Comparison of ENCODE assay signal across 28 cellular contexts in the genomic region with DNA sequence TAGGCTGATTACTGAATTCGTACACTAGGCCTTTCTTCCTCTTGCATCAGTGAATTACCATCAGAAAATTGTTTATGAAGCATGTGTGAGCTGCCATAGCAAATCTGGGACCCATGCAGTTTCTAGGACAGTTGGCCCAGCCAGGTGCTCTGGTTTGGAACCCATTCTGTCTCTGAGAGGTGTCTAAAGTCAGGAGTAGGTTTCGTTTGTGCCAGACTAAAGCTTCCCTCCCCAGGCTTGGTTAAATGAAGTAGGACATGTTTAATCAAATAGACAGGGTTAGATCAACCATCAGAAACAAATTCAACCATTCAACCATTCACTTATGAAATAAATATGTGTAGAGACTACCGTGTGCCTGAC.
"Had no signal": no experiment of that assay in that cellular context is flagged by ENCODE, and none has a peak within 500 bp of the region (broad histone marks: within the 10 kb centered on the region; RNA-seq: fewer than 3 reads in every experiment).

No MANE protein-coding gene starts in this region.

- H3K4me3 ChIP-seq: neural progenitor cell, pancreas, prostate gland, skin epidermis, smooth muscle cell, spleen, suprapubic skin, testis, tibial artery, transverse colon, upper lobe of right lung, uterus had no signal

- H3K9me3 ChIP-seq: pancreas, prostate gland, spleen, suprapubic skin, testis, tibial artery, transverse colon, upper lobe of right lung, uterus had no signal

- DNase-seq: naive thymus-derived CD4-positive, alpha-beta T cell; natural killer cell; occipital lobe; pancreas; retina; right cardiac atrium; spleen; stimulated activated CD4-positive, alpha-beta T cell treated with anti-CD3 and anti-CD28 coated beads, Interleukin-12 subunit alpha, Interleukin-12 subunit beta, amount 100 ng/mL, for 4 hours; stimulated activated CD4-positive, alpha-beta T cell treated with anti-CD3 and anti-CD28 coated beads, Interleukin-1b, Interleukin-23, amount 100 ng/mL, for 48 hours; stimulated activated CD4-positive, alpha-beta T cell treated with anti-CD3 and anti-CD28 coated beads, Interleukin-4, amount 100 ng/mL, for 1 hour; stimulated activated CD4-positive, alpha-beta T cell treated with anti-CD3 and anti-CD28 coated beads, Interleukin-4, amount 100 ng/mL, for 4 hours; stimulated activated CD8-positive, alpha-beta memory T cell treated with anti-CD3 and anti-CD28 coated beads, Interleukin-4, amount 100 ng/mL, for 48 hours; stimulated activated naive CD4-positive, alpha-beta T cell; stimulated activated naive CD8-positive, alpha-beta T cell treated with anti-CD3 and anti-CD28 coated beads, Interleukin-15, amount 100 ng/mL, for 72 hours; stimulated activated naive CD8-positive, alpha-beta T cell treated with anti-CD3 and anti-CD28 coated beads, Interleukin-15, Interleukin-2, amounts not matched to agents 100 U/mL and 50 U/mL, for 24 hours; substantia nigra; testis; tibial artery; transverse colon; upper lobe of right lung; uterus had no signal

- H3K36me3 ChIP-seq: neural progenitor cell, pancreas, prostate gland, spleen, suprapubic skin, tibial artery, transverse colon, upper lobe of right lung, uterus had no signal

- ATAC-seq: naive thymus-derived CD4-positive, alpha-beta T cell; natural killer cell; pancreas; right cardiac atrium; sciatic nerve; stimulated activated memory B cell treated with anti-CD40 and anti-IgM and Interleukin-4, amounts not matched to agents 10 μg/mL and 1 μg/mL and 100 μg/mL, for 72 hours; stimulated activated naive CD8-positive, alpha-beta T cell treated with anti-CD3 and anti-CD28 coated beads, Interleukin-15, amount 100 ng/mL, for 72 hours; stimulated activated naive CD8-positive, alpha-beta T cell treated with anti-CD3 and anti-CD28 coated beads, Interleukin-15, Interleukin-2, amounts not matched to agents 100 U/mL and 50 U/mL, for 24 hours; upper lobe of right lung had no signal

- H3K4me1 ChIP-seq: prostate gland, suprapubic skin, upper lobe of right lung, uterus had no signal

- H3K27me3 ChIP-seq: neural progenitor cell, pancreas, suprapubic skin, testis, tibial artery, transverse colon, upper lobe of right lung, uterus had no signal

- H3K27ac ChIP-seq: neural progenitor cell, pancreas, prostate gland, skin epidermis, spleen, suprapubic skin, testis, tibial artery, transverse colon, upper lobe of right lung, uterus had no signal
